Comparison of ENCODE assay signal across 1 cellular context in genomic region chr21:34029724-34030528, GRCh38.
TF ChIP-seq lines count a peak whose summit lies in the region.

No MANE protein-coding gene starts in this region.

TF ChIP-seq in HCT116, 20 proteins besides CTCF, POLR2A, EP300 and RAD21 (continued from another document):
- TF ChIP-seq ZFX (IDR thresholded peaks at IDR 0.05) = no peak
- no peak for TF ChIP-seq EGR1 (IDR thresholded peaks at IDR 0.05; ENCODE audit: low read depth)
- TF ChIP-seq CEBPB (IDR thresholded peaks at IDR 0.05; ENCODE audit: low read depth) = no peak
- peak; percentile 50; the same call in 1 of the 2 replicates for TF ChIP-seq CBX3 (IDR thresholded peaks at IDR 0.05; ENCODE audit: low read depth)
- no peak for TF ChIP-seq ZNF274 (IDR thresholded peaks at IDR 0.05; ENCODE audit: low read depth, low read length)
- no peak for TF ChIP-seq REST (IDR thresholded peaks at IDR 0.05; ENCODE audit: low read depth)
- peak; percentile 75 for TF ChIP-seq SP1 (IDR thresholded peaks at IDR 0.05; ENCODE audit: low read depth)
- TF ChIP-seq JUND (IDR thresholded peaks at IDR 0.05) = no peak
- no peak for TF ChIP-seq ATF3 (IDR thresholded peaks at IDR 0.05)
- no peak for TF ChIP-seq EZH2phosphoT487 (IDR thresholded peaks at IDR 0.05; ENCODE audit: borderline replicate concordance)
- TF ChIP-seq POLR2AphosphoS5 (IDR thresholded peaks at IDR 0.05; ENCODE audit: low read depth, low read length) = no peak
